Comparison of ENCODE assay signal across 18 cellular contexts in genomic region chr20:14470231-14470894, GRCh38.
DNase-seq lines count a peak whose midpoint lies in the region; ATAC-seq lines count a peak whose summit lies in the region.
"Had no signal": no experiment of that assay in that cellular context is flagged by ENCODE, and none has a peak within 500 bp of the region (broad histone marks: within the 10 kb centered on the region; RNA-seq: fewer than 3 reads in every experiment).

No MANE protein-coding gene starts in this region.

- DNase-seq in ELF-1 (ENCODE audit: low read depth, low spot score) (peak; percentile 27), NCI-H69 (lab: John Stamatoyannopoulos, UW) (peak; percentile 55), left kidney (ENCODE audit: low read depth, low spot score) (peak; percentile 7), renal cortical epithelial cell (ENCODE audit: low read depth) (peak; percentile 66), OCI-M2 (lab: John Stamatoyannopoulos, UW; ENCODE audit: unreplicated experiment) (no peak), T-helper 2 cell (no peak)
- DNase-seq in activated T-cell treated with anti-CD3 and anti-CD28 coated beads, Interleukin-2, amount 50 U/mL, for 48 hours, result no peak
- DNase-seq: activated B cell treated with CpG ODN at 0.5 μM for 24 hours; activated CD4-positive, alpha-beta T cell treated with anti-CD3 and anti-CD28 coated beads, Interleukin-2, amount 50 U/mL, for 48 hours; activated effector memory CD4-positive, alpha-beta T cell treated with Interleukin-2 at 50 U/mL for 16 hours; activated naive CD8-positive, alpha-beta T cell treated with anti-CD3 and anti-CD28 coated beads, Interleukin-2, amount 50 U/mL, for 24 hours; DMS 273 treated with DMSO at 0.1 percent for 48 hours; endodermal cell; naive B cell; NCI-H1105; NCI-H524 treated with DMSO at 0.1 percent for 48 hours; T1000 had no signal

- ATAC-seq in HG03196 (IDR thresholded peaks at IDR 0.05; ENCODE audit: unreplicated experiment), result no peak
- ATAC-seq: activated naive CD8-positive, alpha-beta T cell treated with anti-CD3 and anti-CD28 coated beads, Interleukin-2, amount 50 U/mL, for 24 hours had no signal

Comparison
In these comparisons a context has a peak if more than half of its experiments do, and no peak if none do; other contexts are left out.
1. DNase-seq: peak in ELF-1 (single experiment), NCI-H69 (single experiment), left kidney (single experiment) and renal cortical epithelial cell (single experiment); none in OCI-M2 (single experiment), activated T-cell treated with anti-CD3 and anti-CD28 coated beads, Interleukin-2, amount 50 U/mL, for 48 hours (0 of 2) and T-helper 2 cell (0 of 5).